ENCODE assay signal across 8 cellular contexts in genomic region chr1:231419738-231420298, GRCh38. TPM values are rescaled to one million over a fixed set of nuclear protein-coding genes. Genes with fewer than 3 reads are reported as not detected.
DNase-seq lines count a peak whose midpoint lies in the region; ATAC-seq and TF ChIP-seq lines count a peak whose summit lies in the region.

No MANE protein-coding gene starts in this region.

- DNase-seq in GM12865 (ENCODE audit: low read depth) (peak; percentile 19), RWPE2 (ENCODE audit: low spot score) (no peak), epithelial cell of proximal tubule (ENCODE audit: low read depth) (no peak)
- no peak for DNase-seq in stimulated activated naive CD4-positive, alpha-beta T cell treated with Interleukin-2 at 50 U/mL for 16 hours (lab: John Stamatoyannopoulos, UW)
- DNase-seq in stimulated activated CD4-positive, alpha-beta T cell treated with anti-CD3 and anti-CD28 coated beads, Interleukin-1b, Interleukin-23, amount 100 ng/mL, for 48 hours: no peak

- no peaks in the 10 kb centered on the region for H3K27me3 ChIP-seq in RWPE2 (ENCODE audit: insufficient read depth, poor library complexity, severe bottlenecking)
- no peaks in the 10 kb centered on the region for H3K27me3 ChIP-seq in rectal smooth muscle tissue (ENCODE audit: control insufficient read depth, insufficient read depth, low read length)

- H3K9me3 ChIP-seq in RWPE2 (ENCODE audit: severe bottlenecking): no peaks in the 10 kb centered on the region

- no peak overlapping the region for H3K9ac ChIP-seq in rectal smooth muscle tissue (ENCODE audit: low read length)

- peaks cover 27% of the 10 kb centered on the region for H3K4me1 ChIP-seq in RWPE2 (ENCODE audit: insufficient read depth, poor library complexity, severe bottlenecking)
- peaks cover 32% of the 10 kb centered on the region for H3K4me1 ChIP-seq in rectal smooth muscle tissue (ENCODE audit: control insufficient read depth, insufficient read depth, low read length)

- TF ChIP-seq CTCF in GM12865 (IDR thresholded peaks at IDR 0.05; ENCODE audit: insufficient read depth, low read depth, low read length, missing control alignments) (no peak), RWPE2 (IDR thresholded peaks at IDR 0.05; ENCODE audit: poor library complexity, severe bottlenecking) (no peak), epithelial cell of proximal tubule (conservative IDR thresholded peaks at IDR 0.05; ENCODE audit: low read depth, low read length) (no peak)

- H3K27ac ChIP-seq in RWPE2 (ENCODE audit: poor library complexity, severe bottlenecking) (peak overlapping the region; percentile 78), rectal smooth muscle tissue (ENCODE audit: low read depth, low read length) (no peak overlapping the region)

- ATAC-seq in RWPE2 (ENCODE audit: low read depth) (no peak), GM21528 (IDR thresholded peaks at IDR 0.05; ENCODE audit: low FRiP score, unreplicated experiment) (no peak), GM21619 (IDR thresholded peaks at IDR 0.05; ENCODE audit: unreplicated experiment) (no peak)

- H3K4me3 ChIP-seq in GM12865 (ENCODE audit: low read depth, low read length): peak overlapping the region; percentile 85
- peak overlapping the region; percentile 88 for H3K4me3 ChIP-seq in RWPE2 (ENCODE audit: severe bottlenecking)
- peak overlapping the region; percentile 77 for H3K4me3 ChIP-seq in epithelial cell of proximal tubule (ENCODE audit: low read depth, low read length)
- peak overlapping the region; percentile 94 for H3K4me3 ChIP-seq in rectal smooth muscle tissue (ENCODE audit: low read length)

- H3K36me3 ChIP-seq in RWPE2 (ENCODE audit: low read depth): peaks cover 6% of the 10 kb centered on the region; the same call in 1 of the 2 replicates
- no peaks in the 10 kb centered on the region for H3K36me3 ChIP-seq in rectal smooth muscle tissue (ENCODE audit: control insufficient read depth, insufficient read depth, low read length)

RNA-seq across cellular contexts. Expression of gene EGLN1, which starts 2.3 kb away (rescaled TPM):
- total RNA-seq in epithelial cell of proximal tubule: 34.5 and 38.6 TPM in 2 replicates
